In genomic region chr9:127912882-127913281, GRCh38 we compare ENCODE assay signal across 13 cellular contexts. TPM values are rescaled to one million over a fixed set of nuclear protein-coding genes. Genes with fewer than 3 reads are reported as not detected.
DNase-seq lines count a peak whose midpoint lies in the region; ATAC-seq and TF ChIP-seq lines count a peak whose summit lies in the region.
"Had no signal": no experiment of that assay in that cellular context is flagged by ENCODE, and none has a peak within 500 bp of the region (broad histone marks: within the 10 kb centered on the region; RNA-seq: fewer than 3 reads in every experiment).

No MANE protein-coding gene starts in this region.

- no peak for DNase-seq in CD4-positive, CD25-positive, alpha-beta regulatory T cell
- peak; percentile 72 for DNase-seq in HT-29 (ENCODE audit: low spot score)
- no peak for DNase-seq in naive B cell
- no peak for DNase-seq in effector memory CD4-positive, alpha-beta T cell
- DNase-seq: effector CD8-positive, alpha-beta T cell; gastrocnemius medialis; natural killer cell; RPMI8226; sigmoid colon had no signal

- ATAC-seq in CD4-positive, CD25-positive, alpha-beta regulatory T cell (ENCODE audit: low read depth in 2 of 2) = no peak
- ATAC-seq in naive B cell (ENCODE audit: low read depth in 2 of 2) (no peak), GM21825 (IDR thresholded peaks at IDR 0.05; ENCODE audit: unreplicated experiment) (no peak), HG03196 (IDR thresholded peaks at IDR 0.05; ENCODE audit: unreplicated experiment) (no peak)
- ATAC-seq: gastrocnemius medialis, natural killer cell had no signal

- peak overlapping the region in 2 of 4 donors; percentile 66 to 67 for H3K4me3 Mint-ChIP-seq in CD4-positive, CD25-positive, alpha-beta regulatory T cell
- peak overlapping the region in 1 of 8 donors; percentile 59 for H3K4me3 Mint-ChIP-seq in naive B cell
- H3K4me3 Mint-ChIP-seq: brain, natural killer cell had no signal

- no peak for TF ChIP-seq CTCF in VCaP (conservative IDR thresholded peaks at IDR 0.05)

- peaks cover 61% of the 10 kb centered on the region for H3K4me1 ChIP-seq in CD4-positive, CD25-positive, alpha-beta regulatory T cell (ENCODE audit: control insufficient read depth, insufficient read depth, low read length, poor library complexity, severe bottlenecking)
- peaks cover 22% of the 10 kb centered on the region for H3K4me1 ChIP-seq in effector memory CD4-positive, alpha-beta T cell (ENCODE audit: control insufficient read depth, insufficient read depth, low read length, poor library complexity, severe bottlenecking)

- peak overlapping the region; percentile 20 to 90 (median 69) for H3K27ac Mint-ChIP-seq in CD4-positive, CD25-positive, alpha-beta regulatory T cell
- peak overlapping the region in 5 of 6 donors; percentile 15 to 96 (median 86) for H3K27ac Mint-ChIP-seq in naive B cell
- H3K27ac Mint-ChIP-seq: natural killer cell had no signal

- H3K27me3 ChIP-seq in CD4-positive, CD25-positive, alpha-beta regulatory T cell (ENCODE audit: control insufficient read depth, insufficient read depth, low read length) = no peaks in the 10 kb centered on the region
- no peaks in the 10 kb centered on the region for H3K27me3 ChIP-seq in effector memory CD4-positive, alpha-beta T cell (replicated peaks; ENCODE audit: control insufficient read depth, insufficient read depth, low read length, poor library complexity, severe bottlenecking)
- H3K27me3 ChIP-seq: gastrocnemius medialis, sigmoid colon had no signal

- no peaks in the 10 kb centered on the region for H3K27me3 Mint-ChIP-seq in CD4-positive, CD25-positive, alpha-beta regulatory T cell
- H3K27me3 Mint-ChIP-seq in naive B cell = no peaks in the 10 kb centered on the region

- H3K9me3 Mint-ChIP-seq in CD4-positive, CD25-positive, alpha-beta regulatory T cell = no peaks in the 10 kb centered on the region
- no peaks in the 10 kb centered on the region for H3K9me3 Mint-ChIP-seq in naive B cell
- H3K9me3 Mint-ChIP-seq: brain, natural killer cell had no signal

- H3K4me3 ChIP-seq in CD4-positive, CD25-positive, alpha-beta regulatory T cell (ENCODE audit: low read depth, low read length) = no peak overlapping the region
- H3K4me3 ChIP-seq in effector memory CD4-positive, alpha-beta T cell (ENCODE audit: insufficient read depth, low read depth, low read length, poor library complexity, severe bottlenecking) = no peak overlapping the region
- H3K4me3 ChIP-seq: gastrocnemius medialis, sigmoid colon had no signal

- H3K4me1 Mint-ChIP-seq in CD4-positive, CD25-positive, alpha-beta regulatory T cell = peaks cover 0 to 60% (median 30%) of the 10 kb centered on the region in 4 donors
- peaks cover 17 to 58% (median 41%) of the 10 kb centered on the region in 3 donors for H3K4me1 Mint-ChIP-seq in naive B cell

- H3K9me3 ChIP-seq in CD4-positive, CD25-positive, alpha-beta regulatory T cell (ENCODE audit: control insufficient read depth in 2 of 2, low read length in 2 of 2) = no peaks in the 10 kb centered on the region
- H3K9me3 ChIP-seq in effector memory CD4-positive, alpha-beta T cell (ENCODE audit: control insufficient read depth, low read length) = no peaks in the 10 kb centered on the region
- H3K9me3 ChIP-seq: gastrocnemius medialis, sigmoid colon had no signal

- H3K36me3 ChIP-seq in CD4-positive, CD25-positive, alpha-beta regulatory T cell (ENCODE audit: control insufficient read depth, insufficient read depth, low read length) = peaks cover 7% of the 10 kb centered on the region
- H3K36me3 ChIP-seq in effector memory CD4-positive, alpha-beta T cell (ENCODE audit: control insufficient read depth, insufficient read depth, low read length) = peaks cover 15% of the 10 kb centered on the region

- peak overlapping the region; percentile 21 for H3K27ac ChIP-seq in CD4-positive, CD25-positive, alpha-beta regulatory T cell (ENCODE audit: insufficient read depth, low read length, poor library complexity, severe bottlenecking)
- peak overlapping the region; percentile 39 for H3K27ac ChIP-seq in VCaP
- no peak overlapping the region for H3K27ac ChIP-seq in effector memory CD4-positive, alpha-beta T cell (ENCODE audit: insufficient read depth, low read length, poor library complexity, severe bottlenecking)
- H3K27ac ChIP-seq: gastrocnemius medialis, sigmoid colon had no signal

- peaks cover 21% of the 10 kb centered on the region for H3K36me3 Mint-ChIP-seq in CD4-positive, CD25-positive, alpha-beta regulatory T cell
- peaks cover 10% of the 10 kb centered on the region in 2 donors for H3K36me3 Mint-ChIP-seq in naive B cell
- H3K36me3 Mint-ChIP-seq: natural killer cell had no signal

RNA-seq across cellular contexts. Expression of gene ST6GALNAC4, which starts 4.0 kb away (rescaled TPM):
- total RNA-seq in CD4-positive, CD25-positive, alpha-beta regulatory T cell = 31.6 TPM
- polyA plus RNA-seq in CD4-positive, CD25-positive, alpha-beta regulatory T cell = 10 to 100 TPM; 23.1 to 23.8 (median 23.7) TPM
- 60.1 and 84.2 TPM in 2 replicates for total RNA-seq in HT-29 (2014; rRNA removed; shearing (Covaris generic))
- 10 to 100 TPM; 19.7 to 36.6 (median 25.0) TPM for polyA plus RNA-seq in naive B cell (ENCODE audit: low read depth in 6 of 6)

RNA-seq across cellular contexts. Expression of gene ST6GALNAC6, which starts 13.5 kb away (rescaled TPM):
- 136 TPM for total RNA-seq in CD4-positive, CD25-positive, alpha-beta regulatory T cell
- polyA plus RNA-seq in CD4-positive, CD25-positive, alpha-beta regulatory T cell = 10 to 100 TPM; 43.7 to 50.5 (median 47.9) TPM
- total RNA-seq in HT-29 (2014; rRNA removed; shearing (Covaris generic)) = 14.5 and 16.6 TPM in 2 replicates
- 10 to 100 TPM; 17.2 to 27.8 (median 19.8) TPM for polyA plus RNA-seq in naive B cell (ENCODE audit: low read depth in 6 of 6)

RNA-seq across cellular contexts. Expression of gene PIP5KL1, which starts 17.7 kb away (rescaled TPM):
- 3.3 TPM for total RNA-seq in CD4-positive, CD25-positive, alpha-beta regulatory T cell
- 1 to 10 TPM in 1 of 4 donors, under 1 TPM in 2, not detected in 1; 0.22 to 1.1 (median 0.81) TPM for polyA plus RNA-seq in CD4-positive, CD25-positive, alpha-beta regulatory T cell
- total RNA-seq in HT-29 (2014; rRNA removed; shearing (Covaris generic)) = 1.2 and 3.8 TPM in 2 replicates
- 1 to 10 TPM in 1 of 6 donors, under 1 TPM in 1, not detected in 4; 0.73 to 1.0 TPM for polyA plus RNA-seq in naive B cell (ENCODE audit: low read depth in 6 of 6)

RNA-seq across cellular contexts. Expression of gene DPM2, which starts 24.8 kb away (rescaled TPM):
- total RNA-seq in CD4-positive, CD25-positive, alpha-beta regulatory T cell = 35.7 TPM
- 10 to 100 TPM; 27.5 to 30.6 (median 29.7) TPM for polyA plus RNA-seq in CD4-positive, CD25-positive, alpha-beta regulatory T cell
- 44.3 and 47.0 TPM in 2 replicates for total RNA-seq in HT-29 (2014; rRNA removed; shearing (Covaris generic))
- 10 to 100 TPM; 46.3 to 78.7 (median 54.2) TPM for polyA plus RNA-seq in naive B cell (ENCODE audit: low read depth in 6 of 6)

RNA-seq across cellular contexts. Expression of gene AK1, which starts 35.4 kb away (rescaled TPM):
- total RNA-seq in CD4-positive, CD25-positive, alpha-beta regulatory T cell = 84.7 TPM
- polyA plus RNA-seq in CD4-positive, CD25-positive, alpha-beta regulatory T cell = under 1 TPM; 0.08 to 0.42 (median 0.25) TPM
- total RNA-seq in HT-29 (2014; rRNA removed; shearing (Covaris generic)) = 85.0 and 101 TPM in 2 replicates
- not detected for polyA plus RNA-seq in naive B cell (ENCODE audit: low read depth in 6 of 6)
